1 cellular context compared by ENCODE assay signal in genomic region chr19:1094978-1095701, GRCh38.
TF ChIP-seq lines count a peak whose summit lies in the region.

POLR2E (minus strand) TSS chr19:1095375; CDS start chr19:1095315, 60 bp downstream.

TF ChIP-seq in HEK293, 187 proteins besides CTCF, POLR2A, EP300 and RAD21 (continued from another document and continues in another):
- no peak for TF ChIP-seq ZNF18 (tag by site-specific recombination; IDR thresholded peaks at IDR 0.05)
- TF ChIP-seq GFI1B (tag by site-specific recombination; IDR thresholded peaks at IDR 0.05) = no peak
- no peak for TF ChIP-seq ZNF747 (tag by site-specific recombination; IDR thresholded peaks at IDR 0.05)
- no peak for TF ChIP-seq ZNF571 (tag by site-specific recombination; IDR thresholded peaks at IDR 0.05)
- TF ChIP-seq SALL2 (tag by site-specific recombination; IDR thresholded peaks at IDR 0.05; ENCODE audit: borderline replicate concordance) = no peak
- no peak for TF ChIP-seq ZBTB48 (tag by site-specific recombination; IDR thresholded peaks at IDR 0.05)
- no peak for TF ChIP-seq ZNF133 (tag by site-specific recombination; IDR thresholded peaks at IDR 0.05)
- no peak for TF ChIP-seq IKZF3 (tag by site-specific recombination; IDR thresholded peaks at IDR 0.05)
- peak; percentile 44; the same call in 1 of the 2 replicates for TF ChIP-seq KLF9 (tag by site-specific recombination; IDR thresholded peaks at IDR 0.05; ENCODE audit: low read depth)
- TF ChIP-seq ZNF146 (tag by site-specific recombination; IDR thresholded peaks at IDR 0.05) = no peak
- no peak for TF ChIP-seq ZNF280D (tag by site-specific recombination; IDR thresholded peaks at IDR 0.05)
- peak; percentile 97 for TF ChIP-seq ZBTB17 (tag by site-specific recombination; IDR thresholded peaks at IDR 0.05)
- TF ChIP-seq KLF17 (tag by site-specific recombination; IDR thresholded peaks at IDR 0.05) = no peak
- TF ChIP-seq ZNF660 (tag by site-specific recombination; IDR thresholded peaks at IDR 0.05) = 0 out of 2 replicates have a peak, but pooled peaks have one; percentile 24
- TF ChIP-seq ZNF175 (tag by site-specific recombination; IDR thresholded peaks at IDR 0.05) = no peak
- TF ChIP-seq HOXA7 (CRISPR knock-in tag; IDR thresholded peaks at IDR 0.05; ENCODE audit: borderline replicate concordance) = no peak
- TF ChIP-seq PRDM2 (tag by site-specific recombination; IDR thresholded peaks at IDR 0.05; ENCODE audit: borderline replicate concordance) = peak; percentile 79; the same call in 1 of the 2 replicates
- TF ChIP-seq RBAK (tag by site-specific recombination; IDR thresholded peaks at IDR 0.05) = no peak
- no peak for TF ChIP-seq ZNF704 (tag by site-specific recombination; IDR thresholded peaks at IDR 0.05)
- TF ChIP-seq ZNF670 (tag by site-specific recombination; IDR thresholded peaks at IDR 0.05; ENCODE audit: low read depth) = no peak
- no peak for TF ChIP-seq ZNF26 (tag by site-specific recombination; IDR thresholded peaks at IDR 0.05)
- TF ChIP-seq ZNF518A (tag by site-specific recombination; conservative IDR thresholded peaks at IDR 0.05; ENCODE audit: low read depth) = peak; percentile 50
- no peak for TF ChIP-seq ZNF302 (tag by site-specific recombination; IDR thresholded peaks at IDR 0.05; ENCODE audit: low read depth)
- TF ChIP-seq ZNF155 (tag by site-specific recombination; IDR thresholded peaks at IDR 0.05) = no peak
- no peak for TF ChIP-seq SETDB1 (IDR thresholded peaks at IDR 0.05; ENCODE audit: insufficient read length, low read length)
- no peak for TF ChIP-seq GLI4 (tag by site-specific recombination; IDR thresholded peaks at IDR 0.05)
- no peak for TF ChIP-seq ZNF114 (tag by site-specific recombination; IDR thresholded peaks at IDR 0.05)
- TF ChIP-seq ZNF391 (tag by site-specific recombination; IDR thresholded peaks at IDR 0.05; ENCODE audit: borderline replicate concordance, low read depth) = 0 out of 2 replicates have a peak, but pooled peaks have one; percentile 17
- no peak for TF ChIP-seq ZBTB11 (tag by site-specific recombination; conservative IDR thresholded peaks at IDR 0.05; ENCODE audit: low read depth)
- TF ChIP-seq ZNF335 (tag by site-specific recombination; conservative IDR thresholded peaks at IDR 0.05) = peak; percentile 100
- no peak for TF ChIP-seq ZNF121 (tag by site-specific recombination; IDR thresholded peaks at IDR 0.05)
- no peak for TF ChIP-seq ZNF423 (tag by site-specific recombination; IDR thresholded peaks at IDR 0.05)
- TF ChIP-seq ZNF600 (tag by site-specific recombination; IDR thresholded peaks at IDR 0.05) = no peak
